Comparison of ENCODE assay signal across 8 cellular contexts in genomic region chr4:158902280-158903078, GRCh38.
DNase-seq lines count a peak whose midpoint lies in the region; ATAC-seq, FAIRE-seq and TF ChIP-seq lines count a peak whose summit lies in the region.
"Not testable (repeated sequence)": the region's sequence is repeated elsewhere in the genome, so short reads cannot be mapped to it uniquely, and the experiment has no call there.

No MANE protein-coding gene starts in this region.

- H3K36me3 ChIP-seq in PC-3 (ENCODE audit: low read depth, low read length); bronchial epithelial cell (ENCODE audit: control insufficient read depth, insufficient read depth, low read length): not testable (repeated sequence)
- peaks cover 0 to 17% (median 9%) of the 10 kb centered on the region in 4 donors for H3K36me3 ChIP-seq in liver (ENCODE audit: control insufficient read depth in 4 of 4, insufficient read depth in 3 of 4, low read depth in 1 of 4, low read length in 3 of 4)

- 72% methylated on average over 14 of the region's 14 CpGs for WGBS in liver

- ATAC-seq in PC-3, result peak; percentile 99

- H3K9ac ChIP-seq in PC-3 (ENCODE audit: low read length); liver (ENCODE audit: low read depth in 1 of 2, low read length in 2 of 2): not testable (repeated sequence)

- H4K20me1 ChIP-seq in PC-3 (ENCODE audit: low read length), result not testable (repeated sequence)

- FAIRE-seq in bronchial epithelial cell (lab: Jason Lieb, UNC), result not testable (repeated sequence)

- not testable (repeated sequence) for H3K79me2 ChIP-seq in PC-3 (ENCODE audit: low read length)

- peaks cover 21% of the 10 kb centered on the region for H3K4me1 ChIP-seq in PC-3 (ENCODE audit: insufficient read depth, low read length)
- H3K4me1 ChIP-seq in liver (ENCODE audit: control insufficient read depth in 4 of 4, insufficient read depth in 4 of 4, low read length in 3 of 4), result not testable (repeated sequence)

- TF ChIP-seq CTCF in Calu3 (IDR thresholded peaks at IDR 0.05; ENCODE audit: unreplicated experiment); PC-3 (conservative IDR thresholded peaks at IDR 0.05; ENCODE audit: low read depth, low read length): not testable (repeated sequence)
- peak; percentile 16 for TF ChIP-seq CTCF in bronchial epithelial cell (IDR thresholded peaks at IDR 0.05; ENCODE audit: insufficient read depth, low read length, severe bottlenecking)
- peak; percentile 6 for TF ChIP-seq CTCF in liver (IDR thresholded peaks at IDR 0.05; ENCODE audit: low read depth, low read length, missing input control)

- H3K36me3 Mint-ChIP-seq in Calu3 (ENCODE audit: insufficient read depth, unreplicated experiment), result not testable (repeated sequence)
- H3K36me3 Mint-ChIP-seq in activated CD4-positive, alpha-beta T cell treated with anti-CD3 and anti-CD28 coated beads, Interleukin-2, amount 10 ng/mL, durations not matched to agents 7 days and 5 days (ENCODE audit: low read depth), result peaks cover 56% of the 10 kb centered on the region

- H3K9me3 Mint-ChIP-seq in Calu3 (ENCODE audit: low read depth, unreplicated experiment); activated CD4-positive, alpha-beta T cell treated with anti-CD3 and anti-CD28 coated beads, Interleukin-2, amount 10 ng/mL, durations not matched to agents 7 days and 5 days: not testable (repeated sequence)

- POLR2A ChIA-PET in PC-3 (lab: Charles Lee; ENCODE audit: unreplicated experiment); activated CD4-positive, alpha-beta T cell treated with anti-CD3 and anti-CD28 coated beads, Interleukin-2, amount 10 ng/mL, durations not matched to agents 7 days and 5 days (lab: Charles Lee): not testable (repeated sequence)

- intact Hi-C loops in Calu3 (cut with micrococcal nuclease; ENCODE audit: unreplicated experiment); PC-3 (cut with micrococcal nuclease): not testable (repeated sequence)

- H3K9me3 ChIP-seq in PC-3 (ENCODE audit: low read length); liver (ENCODE audit: control insufficient read depth in 4 of 4, low read length in 3 of 4): not testable (repeated sequence)

- not testable (repeated sequence) for H3K27me3 Mint-ChIP-seq in Calu3 (ENCODE audit: unreplicated experiment); activated CD4-positive, alpha-beta T cell treated with anti-CD3 and anti-CD28 coated beads, Interleukin-2, amount 10 ng/mL, durations not matched to agents 7 days and 5 days

- H3K4me2 ChIP-seq in PC-3 (ENCODE audit: low read length), result peak overlapping the region; percentile 53

- H3K4me1 Mint-ChIP-seq in Calu3 (ENCODE audit: low read depth, unreplicated experiment), result not testable (repeated sequence)
- peaks cover 39% of the 10 kb centered on the region for H3K4me1 Mint-ChIP-seq in activated CD4-positive, alpha-beta T cell treated with anti-CD3 and anti-CD28 coated beads, Interleukin-2, amount 10 ng/mL, durations not matched to agents 7 days and 5 days

- not testable (repeated sequence) for H3K4me3 Mint-ChIP-seq in Calu3 (ENCODE audit: low read depth, unreplicated experiment); activated CD4-positive, alpha-beta T cell treated with anti-CD3 and anti-CD28 coated beads, Interleukin-2, amount 10 ng/mL, durations not matched to agents 7 days and 5 days

- CTCF ChIA-PET in Calu3 (lab: Charles Lee), result interaction anchor here (1.0 kb wide), 1 partner anchor 12 kb away, joined by 3 read pairs; no protein-coding TSS in a partner anchor
- CTCF ChIA-PET in PC-3 (lab: Charles Lee), result not testable (repeated sequence)
- CTCF ChIA-PET in activated CD4-positive, alpha-beta T cell treated with anti-CD3 and anti-CD28 coated beads, Interleukin-2, amount 10 ng/mL, durations not matched to agents 7 days and 5 days (lab: Charles Lee), result interaction anchor here (0.6 to 1.5 kb wide), 4 partner anchors 9 to 19 kb away, joined by 3 to 5 read pairs (median 4); no protein-coding TSS in a partner anchor

- not testable (repeated sequence) for H3K27me3 ChIP-seq in PC-3 (ENCODE audit: low read length); bronchial epithelial cell (ENCODE audit: control insufficient read depth, insufficient read depth, low read length); liver (ENCODE audit: control insufficient read depth in 4 of 4, insufficient read depth in 4 of 4, low read length in 3 of 4)

- H3K4me3 ChIP-seq in PC-3 (ENCODE audit: low read length); bronchial epithelial cell (ENCODE audit: low read depth, low read length); liver (ENCODE audit: low read depth in 1 of 3, low read length in 3 of 3): not testable (repeated sequence)

- not testable (repeated sequence) for H3K27ac Mint-ChIP-seq in Calu3 (ENCODE audit: unreplicated experiment)
- peak overlapping the region; percentile 58 for H3K27ac Mint-ChIP-seq in activated CD4-positive, alpha-beta T cell treated with anti-CD3 and anti-CD28 coated beads, Interleukin-2, amount 10 ng/mL, durations not matched to agents 7 days and 5 days

- peak in 1 of 2 donors; percentile 52 for TF ChIP-seq RAD21 in liver (IDR thresholded peaks at IDR 0.05)

- not testable (repeated sequence) for BruUV-seq in Calu3 (replicated peaks; lab: Mats Ljungman, UMichigan); PC-3 (replicated peaks; lab: Mats Ljungman, UMichigan)

- H3K9me2 ChIP-seq in PC-3 (replicated peaks; ENCODE audit: low read length), result not testable (repeated sequence)

- not testable (repeated sequence) for H3F3A ChIP-seq in PC-3 (ENCODE audit: low read length, unreplicated experiment)

- H2AFZ ChIP-seq in PC-3 (ENCODE audit: low read length), result not testable (repeated sequence)

- not testable (repeated sequence) for H3K27ac ChIP-seq in PC-3 (ENCODE audit: low read length); liver (ENCODE audit: low read depth in 1 of 2, low read length in 2 of 2)

- peak; percentile 69 for DNase-seq in Calu3
- peak; percentile 16 for DNase-seq in HuH-7.5 (ENCODE audit: low spot score)
- DNase-seq in PC-3, result peak; percentile 90
- DNase-seq in activated CD4-positive, alpha-beta T cell treated with anti-CD3 and anti-CD28 coated beads, Interleukin-2, amount 10 ng/mL, durations not matched to agents 7 days and 5 days, result peak; percentile 62
- DNase-seq in bronchial epithelial cell (ENCODE audit: low read depth), result peak; percentile 86
- peak; percentile 83 for DNase-seq in glomerular visceral epithelial cell (ENCODE audit: extremely low spot score)
- peak; percentile 57 for DNase-seq in smooth muscle cell of the brain vasculature (ENCODE audit: low read depth, low spot score)

TF ChIP-seq in liver, 16 proteins besides CTCF, POLR2A, EP300 and RAD21:
- peak; percentile 14 to 54 for TF ChIP-seq HNF4A (conservative IDR thresholded peaks at IDR 0.05)
- TF ChIP-seq SP1 (IDR thresholded peaks at IDR 0.05), result peak; percentile 39
- TF ChIP-seq RXRA (IDR thresholded peaks at IDR 0.05), result peak; percentile 27 to 71
- TF ChIP-seq FOXA2 (IDR thresholded peaks at IDR 0.05), result peak; percentile 53

Comparison
In these comparisons a context has a peak if more than half of its experiments do, and no peak if none do; other contexts are left out.
1. DNase-seq: peak in every context shown above with its lines; median percentile 90 in PC-3; 86 in bronchial epithelial cell; 83 in glomerular visceral epithelial cell; 69 in Calu3; 62 in activated CD4-positive, alpha-beta T cell treated with anti-CD3 and anti-CD28 coated beads, Interleukin-2, amount 10 ng/mL, durations not matched to agents 7 days and 5 days; 57 in smooth muscle cell of the brain vasculature; 16 in HuH-7.5.